In the genomic region with DNA sequence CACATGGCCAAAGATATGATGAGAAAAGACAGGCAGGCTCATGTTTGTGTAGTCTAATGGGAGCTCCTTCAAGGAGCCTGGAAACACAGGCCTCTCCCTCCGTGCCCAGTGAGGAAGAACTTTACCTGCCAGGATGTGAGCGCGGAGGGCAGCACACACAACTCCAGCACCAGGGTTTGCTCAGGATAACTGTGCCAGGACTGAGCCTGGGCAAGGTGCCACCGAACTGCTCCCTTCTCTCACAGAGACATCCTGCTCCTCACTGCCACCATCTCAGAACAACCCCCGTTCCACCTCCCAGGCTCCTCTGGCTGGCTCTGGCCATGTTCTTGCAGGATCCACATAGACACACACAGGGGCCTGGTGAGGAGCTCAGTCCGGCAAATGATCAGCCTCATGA, we compare ENCODE assay signal across 13 cellular contexts.
DNase-seq lines count a peak whose midpoint lies in the region; ATAC-seq, FAIRE-seq and TF ChIP-seq lines count a peak whose summit lies in the region.
"Had no signal": no experiment of that assay in that cellular context is flagged by ENCODE, and none has a peak within 500 bp of the region (broad histone marks: within the 10 kb centered on the region; RNA-seq: fewer than 3 reads in every experiment).

No MANE protein-coding gene starts in this region.

- H3K27me3 ChIP-seq in KMS-11 (ENCODE audit: insufficient read depth, low read depth) (no peaks in the 10 kb centered on the region), GM12878 (replicated peaks in 1 of 2; ENCODE audit: control insufficient read depth in 2 of 2, insufficient read depth in 2 of 2, low read length in 1 of 2) (no peaks in the 10 kb centered on the region)

- H3K9me3 Mint-ChIP-seq in activated naive CD4-positive, alpha-beta T cell treated with anti-CD3 and anti-CD28 coated beads, Interleukin-2, amount 50 U/mL, for 72 hours: no peaks in the 10 kb centered on the region
- H3K9me3 Mint-ChIP-seq in stimulated activated naive B cell treated with anti-CD40 and anti-IgM and Interleukin-4, amounts not matched to agents 10 μg/mL and 1 μg/mL and 100 μg/mL, for 72 hours: no peaks in the 10 kb centered on the region
- H3K9me3 Mint-ChIP-seq: mesothelial cell of epicardium had no signal

- H3K4me3 ChIP-seq in KMS-11 (IDR thresholded peaks at IDR 0.05; ENCODE audit: insufficient read depth, low read depth, low read length) (no peak overlapping the region), GM12878 (no peak overlapping the region)

- DNase-seq in activated naive CD4-positive, alpha-beta T cell treated with anti-CD3 and anti-CD28 coated beads, Interleukin-2, amount 50 U/mL, for 72 hours (ENCODE audit: low spot score in 2 of 2): no peak
- DNase-seq in activated naive CD4-positive, alpha-beta T cell treated with Interleukin-2 at 50 U/mL for 16 hours: no peak
- DNase-seq in GM12878 (ENCODE audit: low read depth, low spot score) (no peak), HuH-7 (ENCODE audit: low spot score) (no peak)
- no peak for DNase-seq in stimulated activated naive B cell treated with anti-CD40 and anti-IgM and Interleukin-4, amounts not matched to agents 10 μg/mL and 1 μg/mL and 100 μg/mL, for 72 hours
- DNase-seq: NCI-H1694 treated with DMSO at 0.1 percent for 48 hours; stimulated activated CD8-positive, alpha-beta memory T cell treated with anti-CD3 and anti-CD28 coated beads, Interleukin-4, amount 100 ng/mL, for 48 hours had no signal

- H3K9ac ChIP-seq in KMS-11 (peak overlapping the region; percentile 28; the same call in 1 of the 2 replicates), GM12878 (ENCODE audit: control insufficient read depth, insufficient read depth, low read length) (peak overlapping the region; percentile 62; the same call in 1 of the 2 replicates)

- intact Hi-C loops in GM12878 (cut with micrococcal nuclease; ENCODE audit: unreplicated experiment): loop anchor here (10.0 kb wide), 1 partner anchor 238 kb away; no protein-coding TSS in a partner anchor

- peak overlapping the region; percentile 63 to 92 for H3K27ac Mint-ChIP-seq in activated naive CD4-positive, alpha-beta T cell treated with anti-CD3 and anti-CD28 coated beads, Interleukin-2, amount 50 U/mL, for 72 hours
- peak overlapping the region; percentile 95 for H3K27ac Mint-ChIP-seq in stimulated activated naive B cell treated with anti-CD40 and anti-IgM and Interleukin-4, amounts not matched to agents 10 μg/mL and 1 μg/mL and 100 μg/mL, for 72 hours
- H3K27ac Mint-ChIP-seq: mesothelial cell of epicardium, progenitor cell of endocrine pancreas had no signal

- no TSS peak for BruUV-seq in GM12878 (replicated peaks; lab: Mats Ljungman, UMichigan)

- in situ Hi-C loops in GM12878 (cut with MboI): no loop called here

- no peaks in the 10 kb centered on the region for H3K79me2 ChIP-seq in KMS-11 (ENCODE audit: insufficient read depth, low read depth)
- H3K79me2 ChIP-seq in GM12878 (ENCODE audit: control insufficient read depth, insufficient read depth, low read length): no peaks in the 10 kb centered on the region

- TF ChIP-seq EP300 in GM12878 (IDR thresholded peaks at IDR 0.05; ENCODE audit: borderline replicate concordance in 1 of 2, control insufficient read depth in 1 of 2, low read depth in 2 of 2, low read length in 2 of 2): no peak

- H3K36me3 ChIP-seq in KMS-11 (ENCODE audit: insufficient read depth) (no peaks in the 10 kb centered on the region), GM12878 (ENCODE audit: control insufficient read depth in 2 of 2, insufficient read depth in 2 of 2, low read length in 1 of 2) (peaks cover 40 to 43% of the 10 kb centered on the region in 2 experiments)

- WGBS in GM12878 (ENCODE audit: insufficient coverage, insufficient replicate concordance, low lambda C conversion rate, missing lambda C conversion rate): 67% methylated on average over 6 of the region's 6 CpGs

- no peak for TF ChIP-seq RAD21 in GM12878 (IDR thresholded peaks at IDR 0.05; ENCODE audit: insufficient read depth, low read depth, low read length)

- ATAC-seq in activated naive CD4-positive, alpha-beta T cell treated with anti-CD3 and anti-CD28 coated beads, Interleukin-2, amount 50 U/mL, for 72 hours: no peak
- ATAC-seq in GM12878 (peak; percentile 10), GM19351 (IDR thresholded peaks at IDR 0.05; ENCODE audit: unreplicated experiment) (no peak), GM19452 (IDR thresholded peaks at IDR 0.05; ENCODE audit: unreplicated experiment) (no peak)
- peak; percentile 3 to 8 for ATAC-seq in stimulated activated naive B cell treated with anti-CD40 and anti-IgM and Interleukin-4, amounts not matched to agents 10 μg/mL and 1 μg/mL and 100 μg/mL, for 72 hours (replicated peaks)

- SMC1A ChIA-PET in GM12878 (lab: Charles Lee; ENCODE audit: uncharacterized antibody, unreplicated experiment): interaction anchor here (0.7 to 3.3 kb wide), 16 partner anchors 12 to 243 kb away, joined by 3 to 21 read pairs (median 5); no protein-coding TSS in a partner anchor

- H3K4me3 Mint-ChIP-seq in stimulated activated naive B cell treated with anti-CD40 and anti-IgM and Interleukin-4, amounts not matched to agents 10 μg/mL and 1 μg/mL and 100 μg/mL, for 72 hours: peak overlapping the region; percentile 55 to 62
- H3K4me3 Mint-ChIP-seq: mesothelial cell of epicardium had no signal

- peaks cover 36 to 51% of the 10 kb centered on the region in 2 donors for H3K4me1 Mint-ChIP-seq in stimulated activated naive B cell treated with anti-CD40 and anti-IgM and Interleukin-4, amounts not matched to agents 10 μg/mL and 1 μg/mL and 100 μg/mL, for 72 hours
- H3K4me1 Mint-ChIP-seq: mesothelial cell of epicardium had no signal

- H4K20me1 ChIP-seq in KMS-11 (ENCODE audit: insufficient read depth) (no peaks in the 10 kb centered on the region), GM12878 (ENCODE audit: control insufficient read depth, insufficient read depth) (no peaks in the 10 kb centered on the region)

- RAD21 ChIA-PET in GM12878 (lab: Charles Lee; ENCODE audit: unreplicated experiment): interaction anchor here (0.8 to 2.5 kb wide), 11 partner anchors 9 to 241 kb away, joined by 3 to 14 read pairs (median 6); no protein-coding TSS in a partner anchor

- peak overlapping the region; percentile 48; the same call in 1 of the 2 replicates for H3K4me2 ChIP-seq in KMS-11
- peak overlapping the region; percentile 80 for H3K4me2 ChIP-seq in GM12878 (ENCODE audit: control insufficient read depth, insufficient read depth)

- H3K9me3 ChIP-seq in GM12878 (replicated peaks; ENCODE audit: control insufficient read depth, insufficient read depth, low read length): no peaks in the 10 kb centered on the region

- no peaks in the 10 kb centered on the region for H3K27me3 Mint-ChIP-seq in stimulated activated naive B cell treated with anti-CD40 and anti-IgM and Interleukin-4, amounts not matched to agents 10 μg/mL and 1 μg/mL and 100 μg/mL, for 72 hours
- H3K27me3 Mint-ChIP-seq: progenitor cell of endocrine pancreas had no signal

- FAIRE-seq in GM12878 (lab: Jason Lieb, UNC): no peak
- FAIRE-seq: astrocyte had no signal

- POLR2A ChIA-PET in GM12878 (lab: Charles Lee): interaction anchor here (1.0 to 2.4 kb wide), 5 partner anchors 19 to 130 kb away, joined by 3 to 7 read pairs (median 3); a partner anchor contains a TSS

- CTCF ChIA-PET in GM12878 (lab: Yijun Ruan, JAX): interaction anchor here (0.8 to 3.8 kb wide), 12 partner anchors 32 to 240 kb away, joined by 3 to 23 read pairs (median 5); no protein-coding TSS in a partner anchor

- H3K27ac ChIP-seq in KMS-11 (peak overlapping the region; percentile 89), GM12878 (ENCODE audit: control insufficient read depth, insufficient read depth) (peak overlapping the region; percentile 88)

- no peak overlapping the region for H2AFZ ChIP-seq in KMS-11 (ENCODE audit: low read depth)
- no peak overlapping the region for H2AFZ ChIP-seq in GM12878 (ENCODE audit: control insufficient read depth, low read depth, low read length)

- peaks cover 90% of the 10 kb centered on the region for H3K4me1 ChIP-seq in KMS-11 (ENCODE audit: low read depth, poor library complexity, severe bottlenecking)
- peaks cover 38% of the 10 kb centered on the region for H3K4me1 ChIP-seq in GM12878 (ENCODE audit: control insufficient read depth, insufficient read depth, low read length)

- H3K36me3 Mint-ChIP-seq in activated naive CD4-positive, alpha-beta T cell treated with anti-CD3 and anti-CD28 coated beads, Interleukin-2, amount 50 U/mL, for 72 hours: peaks cover 12 to 14% of the 10 kb centered on the region in 2 donors
- peaks cover 68 to 82% of the 10 kb centered on the region in 2 donors for H3K36me3 Mint-ChIP-seq in stimulated activated naive B cell treated with anti-CD40 and anti-IgM and Interleukin-4, amounts not matched to agents 10 μg/mL and 1 μg/mL and 100 μg/mL, for 72 hours
- H3K36me3 Mint-ChIP-seq: mesothelial cell of epicardium had no signal

- no peak for TF ChIP-seq CTCF in KMS-11 (conservative IDR thresholded peaks at IDR 0.05; ENCODE audit: low read depth, low read length)
- TF ChIP-seq CTCF in GM12878 (IDR thresholded peaks at IDR 0.05 in 2 of 3, conservative IDR thresholded peaks at IDR 0.05 in 1 of 3; ENCODE audit: control insufficient read depth in 2 of 3, extremely low read depth in 1 of 3, insufficient read depth in 1 of 3, low read depth in 3 of 3, low read length in 3 of 3): no peak

- TF ChIP-seq POLR2A in GM12878 (IDR thresholded peaks at IDR 0.05; ENCODE audit: low read depth, low read length): no peak; the same call in 1 of the 2 replicates

TF ChIP-seq in GM12878, 131 proteins besides CTCF, POLR2A, EP300 and RAD21 (continues in another document):
- no peak for TF ChIP-seq EED (IDR thresholded peaks at IDR 0.05; ENCODE audit: low read depth)
- TF ChIP-seq, protein P1, sequence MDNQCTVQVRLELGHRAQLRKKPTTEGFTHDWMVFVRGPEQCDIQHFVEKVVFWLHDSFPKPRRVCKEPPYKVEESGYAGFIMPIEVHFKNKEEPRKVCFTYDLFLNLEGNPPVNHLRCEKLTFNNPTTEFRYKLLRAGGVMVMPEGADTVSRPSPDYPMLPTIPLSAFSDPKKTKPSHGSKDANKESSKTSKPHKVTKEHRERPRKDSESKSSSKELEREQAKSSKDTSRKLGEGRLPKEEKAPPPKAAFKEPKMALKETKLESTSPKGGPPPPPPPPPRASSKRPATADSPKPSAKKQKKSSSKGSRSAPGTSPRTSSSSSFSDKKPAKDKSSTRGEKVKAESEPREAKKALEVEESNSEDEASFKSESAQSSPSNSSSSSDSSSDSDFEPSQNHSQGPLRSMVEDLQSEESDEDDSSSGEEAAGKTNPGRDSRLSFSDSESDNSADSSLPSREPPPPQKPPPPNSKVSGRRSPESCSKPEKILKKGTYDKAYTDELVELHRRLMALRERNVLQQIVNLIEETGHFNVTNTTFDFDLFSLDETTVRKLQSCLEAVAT (IDR thresholded peaks at IDR 0.05): no peak
- TF ChIP-seq PML (IDR thresholded peaks at IDR 0.05; ENCODE audit: low read length): no peak
- no peak for TF ChIP-seq TCF7 (IDR thresholded peaks at IDR 0.05; ENCODE audit: borderline replicate concordance)
- TF ChIP-seq SP1 (IDR thresholded peaks at IDR 0.05; ENCODE audit: low read depth, low read length): no peak
- TF ChIP-seq ZBED1 (IDR thresholded peaks at IDR 0.05; ENCODE audit: borderline replicate concordance): no peak
- TF ChIP-seq CHD4 (IDR thresholded peaks at IDR 0.05): no peak

Comparison
In these comparisons a context has a peak if more than half of its experiments do, and no peak if none do; other contexts are left out.
1. ATAC-seq: peak in GM12878 (single experiment) and stimulated activated naive B cell treated with anti-CD40 and anti-IgM and Interleukin-4, amounts not matched to agents 10 μg/mL and 1 μg/mL and 100 μg/mL, for 72 hours (2 of 2); none in activated naive CD4-positive, alpha-beta T cell treated with anti-CD3 and anti-CD28 coated beads, Interleukin-2, amount 50 U/mL, for 72 hours (0 of 2), GM19351 (single experiment) and GM19452 (single experiment).